ENCODE assay signal across 12 cellular contexts in genomic region chr10:110505130-110505815, GRCh38. TPM values are rescaled to one million over a fixed set of nuclear protein-coding genes. Genes with fewer than 3 reads are reported as not detected.
DNase-seq lines count a peak whose midpoint lies in the region; ATAC-seq and TF ChIP-seq lines count a peak whose summit lies in the region.
"Had no signal": no experiment of that assay in that cellular context is flagged by ENCODE, and none has a peak within 500 bp of the region (broad histone marks: within the 10 kb centered on the region; RNA-seq: fewer than 3 reads in every experiment).

No MANE protein-coding gene starts in this region.

- no peak for TF ChIP-seq POLR2A in esophagus muscularis mucosa (IDR thresholded peaks at IDR 0.05; ENCODE audit: low read depth)

- 87% methylated on average over 6 of the region's 7 CpGs for WGBS in esophagus muscularis mucosa

- H3K9me3 Mint-ChIP-seq in activated CD4-positive, alpha-beta T cell treated with anti-CD3 and anti-CD28 coated beads, Interleukin-2, amount 10 ng/mL, durations not matched to agents 7 days and 5 days, result no peaks in the 10 kb centered on the region
- no peaks in the 10 kb centered on the region for H3K9me3 Mint-ChIP-seq in stimulated activated naive B cell treated with anti-CD40 and anti-IgM and Interleukin-4, amounts not matched to agents 10 μg/mL and 1 μg/mL and 100 μg/mL, for 72 hours

- H3K4me1 ChIP-seq in esophagus muscularis mucosa, result peaks cover 55 to 79% (median 62%) of the 10 kb centered on the region in 4 donors

- ATAC-seq in T-helper 17 cell, result no peak
- no peak for ATAC-seq in stimulated activated naive B cell treated with anti-CD40 and anti-IgM and Interleukin-4, amounts not matched to agents 10 μg/mL and 1 μg/mL and 100 μg/mL, for 72 hours (replicated peaks)
- ATAC-seq in HG02642 (IDR thresholded peaks at IDR 0.05; ENCODE audit: poor library complexity, unreplicated experiment), result no peak
- no peak for ATAC-seq in GM18520 (IDR thresholded peaks at IDR 0.05; ENCODE audit: unreplicated experiment)

- no peak for TF ChIP-seq EP300 in esophagus muscularis mucosa (IDR thresholded peaks at IDR 0.05)

- no peak for DNase-seq in activated CD4-positive, alpha-beta T cell treated with anti-CD3 and anti-CD28 coated beads, Interleukin-2, amount 10 ng/mL, durations not matched to agents 7 days and 5 days
- DNase-seq in activated CD4-positive, alpha-beta T cell treated with anti-CD3 and anti-CD28 coated beads for 1 hour, result no peak
- no peak for DNase-seq in T-helper 17 cell
- DNase-seq in esophagus muscularis mucosa (ENCODE audit: extremely low spot score), result no peak
- no peak for DNase-seq in stimulated activated naive B cell treated with anti-CD40 and anti-IgM and Interleukin-4, amounts not matched to agents 10 μg/mL and 1 μg/mL and 100 μg/mL, for 72 hours
- DNase-seq in NCI-H1048 (lab: John Stamatoyannopoulos, UW), result no peak
- DNase-seq: activated effector memory CD4-positive, alpha-beta T cell treated with Interleukin-2 at 50 U/mL for 16 hours; cortex of kidney; GDM1 had no signal

- intact Hi-C loops in esophagus muscularis mucosa (cut with DNase I), result no loop called here

- H3K36me3 ChIP-seq in esophagus muscularis mucosa, result peaks cover 0 to 28% (median 16%) of the 10 kb centered on the region in 4 donors

- H3K4me3 Mint-ChIP-seq in activated CD4-positive, alpha-beta T cell treated with anti-CD3 and anti-CD28 coated beads, Interleukin-2, amount 10 ng/mL, durations not matched to agents 7 days and 5 days, result no peak overlapping the region
- peak overlapping the region; percentile 99 for H3K4me3 Mint-ChIP-seq in T-helper 17 cell
- H3K4me3 Mint-ChIP-seq in stimulated activated naive B cell treated with anti-CD40 and anti-IgM and Interleukin-4, amounts not matched to agents 10 μg/mL and 1 μg/mL and 100 μg/mL, for 72 hours, result peak overlapping the region; percentile 65 to 70

- H3K27me3 ChIP-seq in esophagus muscularis mucosa, result no peaks in the 10 kb centered on the region

- H3K27ac ChIP-seq in esophagus muscularis mucosa (replicated peaks in 1 of 4), result peak overlapping the region; percentile 60 to 93 (median 85)

- no peaks in the 10 kb centered on the region for H3K9me3 ChIP-seq in T-helper 17 cell (ENCODE audit: control insufficient read depth, low read length, poor library complexity, severe bottlenecking)
- H3K9me3 ChIP-seq in esophagus muscularis mucosa, result no peaks in the 10 kb centered on the region

- peaks cover 60% of the 10 kb centered on the region for H3K36me3 Mint-ChIP-seq in activated CD4-positive, alpha-beta T cell treated with anti-CD3 and anti-CD28 coated beads, Interleukin-2, amount 10 ng/mL, durations not matched to agents 7 days and 5 days (ENCODE audit: low read depth)
- peaks cover 6% of the 10 kb centered on the region for H3K36me3 Mint-ChIP-seq in T-helper 17 cell (ENCODE audit: low read depth)
- H3K36me3 Mint-ChIP-seq in stimulated activated naive B cell treated with anti-CD40 and anti-IgM and Interleukin-4, amounts not matched to agents 10 μg/mL and 1 μg/mL and 100 μg/mL, for 72 hours, result peaks cover 50 to 60% of the 10 kb centered on the region in 2 donors

- POLR2A ChIA-PET in activated CD4-positive, alpha-beta T cell treated with anti-CD3 and anti-CD28 coated beads, Interleukin-2, amount 10 ng/mL, durations not matched to agents 7 days and 5 days (lab: Charles Lee), result no interaction called here

- no peak for TF ChIP-seq CTCF in esophagus muscularis mucosa (IDR thresholded peaks at IDR 0.05)

- peak overlapping the region; percentile 91 for H3K27ac Mint-ChIP-seq in activated CD4-positive, alpha-beta T cell treated with anti-CD3 and anti-CD28 coated beads, Interleukin-2, amount 10 ng/mL, durations not matched to agents 7 days and 5 days
- peak overlapping the region; percentile 97 for H3K27ac Mint-ChIP-seq in T-helper 17 cell
- H3K27ac Mint-ChIP-seq in stimulated activated naive B cell treated with anti-CD40 and anti-IgM and Interleukin-4, amounts not matched to agents 10 μg/mL and 1 μg/mL and 100 μg/mL, for 72 hours, result peak overlapping the region; percentile 59

- no peak overlapping the region for H3K4me3 ChIP-seq in esophagus muscularis mucosa
- H3K4me3 ChIP-seq: skin epidermis had no signal

- H3K27me3 Mint-ChIP-seq in activated CD4-positive, alpha-beta T cell treated with anti-CD3 and anti-CD28 coated beads, Interleukin-2, amount 10 ng/mL, durations not matched to agents 7 days and 5 days, result no peaks in the 10 kb centered on the region
- no peaks in the 10 kb centered on the region for H3K27me3 Mint-ChIP-seq in T-helper 17 cell
- no peaks in the 10 kb centered on the region for H3K27me3 Mint-ChIP-seq in stimulated activated naive B cell treated with anti-CD40 and anti-IgM and Interleukin-4, amounts not matched to agents 10 μg/mL and 1 μg/mL and 100 μg/mL, for 72 hours

- CTCF ChIA-PET in activated CD4-positive, alpha-beta T cell treated with anti-CD3 and anti-CD28 coated beads, Interleukin-2, amount 10 ng/mL, durations not matched to agents 7 days and 5 days (lab: Charles Lee), result interaction anchor here (1.0 to 2.9 kb wide), 8 partner anchors 8 to 178 kb away, joined by 3 to 15 read pairs (median 4); no protein-coding TSS in a partner anchor

- H3K4me1 Mint-ChIP-seq in activated CD4-positive, alpha-beta T cell treated with anti-CD3 and anti-CD28 coated beads, Interleukin-2, amount 10 ng/mL, durations not matched to agents 7 days and 5 days, result peaks cover 82% of the 10 kb centered on the region
- H3K4me1 Mint-ChIP-seq in T-helper 17 cell, result peaks cover 67% of the 10 kb centered on the region
- H3K4me1 Mint-ChIP-seq in stimulated activated naive B cell treated with anti-CD40 and anti-IgM and Interleukin-4, amounts not matched to agents 10 μg/mL and 1 μg/mL and 100 μg/mL, for 72 hours, result peaks cover 63 to 93% of the 10 kb centered on the region in 2 donors

RNA-seq across cellular contexts. Expression of gene DUSP5, which starts 7.6 kb away (rescaled TPM):
- total RNA-seq in activated CD4-positive, alpha-beta T cell treated with anti-CD3 and anti-CD28 coated beads, Interleukin-2, amount 10 ng/mL, durations not matched to agents 7 days and 5 days, result 10 to 100 TPM; 24.8 to 25.9 TPM
- total RNA-seq in T-helper 17 cell (100 to 1,000 TPM in 1 of 2 donors, 10 to 100 TPM in 1; 91.9 to 147 TPM), esophagus muscularis mucosa (10 to 100 TPM in 1 of 4 donors, 1 to 10 TPM in 3; 3.8 to 25.7 (median 4.6) TPM)
